In genomic region chr10:62662471-62662870, GRCh38 we compare ENCODE assay signal across 18 cellular contexts.
DNase-seq lines count a peak whose midpoint lies in the region; ATAC-seq and TF ChIP-seq lines count a peak whose summit lies in the region.
"Had no signal": no experiment of that assay in that cellular context is flagged by ENCODE, and none has a peak within 500 bp of the region (broad histone marks: within the 10 kb centered on the region; RNA-seq: fewer than 3 reads in every experiment).

No MANE protein-coding gene starts in this region.

- no peak overlapping the region for H4K8ac ChIP-seq in trophoblast cell (ENCODE audit: low read depth, low read length)

- no peak overlapping the region for H2AFZ ChIP-seq in trophoblast cell (ENCODE audit: insufficient read depth, low read length, poor library complexity)

- no CpG with 5 or more reads among the region's 3 CpGs for WGBS in trophoblast cell (ENCODE audit: extremely low coverage, insufficient coverage, insufficient read length)

- no peaks in the 10 kb centered on the region for H3K36me3 ChIP-seq in trophoblast cell (ENCODE audit: control insufficient read depth in 1 of 2, insufficient read depth in 2 of 2, low read length in 2 of 2)

- H3K9me3 Mint-ChIP-seq in WTC11 (peaks cover 36% of the 10 kb centered on the region), osteocyte (ENCODE audit: unreplicated experiment) (no peaks in the 10 kb centered on the region)
- H3K9me3 Mint-ChIP-seq: CD8-positive, alpha-beta T cell had no signal

- H3K4me1 Mint-ChIP-seq in WTC11 (peaks cover 5% of the 10 kb centered on the region; the same call in 1 of the 2 replicates), osteocyte (ENCODE audit: unreplicated experiment) (no peaks in the 10 kb centered on the region)
- H3K4me1 Mint-ChIP-seq: CD4-positive, CD25-positive, alpha-beta regulatory T cell had no signal

- H3K36me3 Mint-ChIP-seq in WTC11 (peaks cover 12% of the 10 kb centered on the region), osteocyte (ENCODE audit: unreplicated experiment) (no peaks in the 10 kb centered on the region)
- H3K36me3 Mint-ChIP-seq: CD4-positive, CD25-positive, alpha-beta regulatory T cell; CD8-positive, alpha-beta T cell had no signal

- H3K18ac ChIP-seq in trophoblast cell (ENCODE audit: low read length): no peak overlapping the region

- peak; percentile 87 for ATAC-seq in WTC11
- ATAC-seq: CD8-positive, alpha-beta T cell; GM12878 had no signal

- H3K27me3 ChIP-seq in trophoblast cell (ENCODE audit: insufficient read depth, low read length): no peaks in the 10 kb centered on the region

- no peak overlapping the region for H3K27ac ChIP-seq in trophoblast cell (ENCODE audit: low read depth, low read length)
- H3K27ac ChIP-seq: C4-2B had no signal

- H3K4me2 ChIP-seq in trophoblast cell (ENCODE audit: low read length): no peak overlapping the region

- H3K4ac ChIP-seq in trophoblast cell (ENCODE audit: low read depth, low read length): no peak overlapping the region

- H3K27ac Mint-ChIP-seq in WTC11: no peak overlapping the region
- no peak overlapping the region for H3K27ac Mint-ChIP-seq in osteocyte (ENCODE audit: unreplicated experiment)
- H3K27ac Mint-ChIP-seq: CD4-positive, CD25-positive, alpha-beta regulatory T cell; CD8-positive, alpha-beta T cell had no signal

- no peak overlapping the region for H2AK5ac ChIP-seq in trophoblast cell (ENCODE audit: low read length)

- no peak overlapping the region for H3K23ac ChIP-seq in trophoblast cell (ENCODE audit: low read length)

- peaks cover 10% of the 10 kb centered on the region for H3K9me3 ChIP-seq in trophoblast cell (ENCODE audit: insufficient read depth, low read depth, low read length)
- H3K9me3 ChIP-seq: Caco-2 had no signal

- H3K79me2 ChIP-seq in trophoblast cell (ENCODE audit: control insufficient read depth, insufficient read depth, low read length, poor library complexity): no peaks in the 10 kb centered on the region

- no peak overlapping the region for H2BK12ac ChIP-seq in trophoblast cell (ENCODE audit: low read length)

- H3K27me3 Mint-ChIP-seq in WTC11 (ENCODE audit: low read depth) (no peaks in the 10 kb centered on the region; the same call in 1 of the 2 replicates), osteocyte (ENCODE audit: unreplicated experiment) (peaks cover 14% of the 10 kb centered on the region)

- no peak overlapping the region for H3K9ac ChIP-seq in trophoblast cell (ENCODE audit: low read length)

- H3K4me3 Mint-ChIP-seq in WTC11: no peak overlapping the region
- no peak overlapping the region for H3K4me3 Mint-ChIP-seq in osteocyte (ENCODE audit: unreplicated experiment)
- H3K4me3 Mint-ChIP-seq: CD4-positive, CD25-positive, alpha-beta regulatory T cell; CD8-positive, alpha-beta T cell had no signal

- no peak overlapping the region for H3K14ac ChIP-seq in trophoblast cell (ENCODE audit: low read length)

- CTCF ChIA-PET in WTC11 (lab: Charles Lee): interaction anchor here (1.0 kb wide), 2 partner anchors 26 to 155 kb away, joined by 4 read pairs; no protein-coding TSS in a partner anchor

- H2BK5ac ChIP-seq in trophoblast cell (ENCODE audit: low read depth, low read length, poor library complexity): no peak overlapping the region

- DNase-seq in ELF-1 (ENCODE audit: low read depth, low spot score) (peak; percentile 2), WTC11 (ENCODE audit: low spot score) (peak; percentile 11), iPS DF 19.7 (ENCODE audit: low read depth, low spot score) (peak; percentile 23), trophoblast cell (no peak), OCI-M1 (lab: John Stamatoyannopoulos, UW) (no peak), NCI-H146 (lab: John Stamatoyannopoulos, UW) (no peak), NCI-H187 (lab: John Stamatoyannopoulos, UW) (no peak), osteocyte (ENCODE audit: extremely low spot score, unreplicated experiment) (no peak)
- DNase-seq: Caco-2; CD4-positive, CD25-positive, alpha-beta regulatory T cell; CD8-positive, alpha-beta T cell; DMS153; DND-41; GDM1; H7; HCEC 1CT had no signal

- no peaks in the 10 kb centered on the region for H3K79me1 ChIP-seq in trophoblast cell (ENCODE audit: low read length)

- H2BK120ac ChIP-seq in trophoblast cell (ENCODE audit: insufficient read depth, low read length, poor library complexity): no peak overlapping the region

- POLR2A ChIA-PET in WTC11 (lab: Charles Lee): no interaction called here

- peak overlapping the region; percentile 28 for H3K4me3 ChIP-seq in trophoblast cell (ENCODE audit: low read depth, low read length)
- H3K4me3 ChIP-seq: GM12878 had no signal

- no peak overlapping the region for H4K91ac ChIP-seq in trophoblast cell (ENCODE audit: low read depth, low read length)

- H4K12ac ChIP-seq in trophoblast cell (ENCODE audit: low read depth, low read length): no peak overlapping the region

- TF ChIP-seq CTCF in WTC11 (IDR thresholded peaks at IDR 0.05) (no peak), osteocyte (IDR thresholded peaks at IDR 0.05) (no peak)

- H3K4me1 ChIP-seq in trophoblast cell (ENCODE audit: control insufficient read depth in 1 of 2, insufficient read depth in 2 of 2, low read length in 2 of 2): no peaks in the 10 kb centered on the region
- H3K4me1 ChIP-seq: Caco-2 had no signal

TF ChIP-seq in WTC11, 78 proteins besides CTCF, POLR2A, EP300 and RAD21:
- TF ChIP-seq, protein P1, sequence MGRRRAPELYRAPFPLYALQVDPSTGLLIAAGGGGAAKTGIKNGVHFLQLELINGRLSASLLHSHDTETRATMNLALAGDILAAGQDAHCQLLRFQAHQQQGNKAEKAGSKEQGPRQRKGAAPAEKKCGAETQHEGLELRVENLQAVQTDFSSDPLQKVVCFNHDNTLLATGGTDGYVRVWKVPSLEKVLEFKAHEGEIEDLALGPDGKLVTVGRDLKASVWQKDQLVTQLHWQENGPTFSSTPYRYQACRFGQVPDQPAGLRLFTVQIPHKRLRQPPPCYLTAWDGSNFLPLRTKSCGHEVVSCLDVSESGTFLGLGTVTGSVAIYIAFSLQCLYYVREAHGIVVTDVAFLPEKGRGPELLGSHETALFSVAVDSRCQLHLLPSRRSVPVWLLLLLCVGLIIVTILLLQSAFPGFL (CRISPR knock-in tag; IDR thresholded peaks at IDR 0.05; ENCODE audit: borderline replicate concordance): no peak
- TF ChIP-seq, protein P2, sequence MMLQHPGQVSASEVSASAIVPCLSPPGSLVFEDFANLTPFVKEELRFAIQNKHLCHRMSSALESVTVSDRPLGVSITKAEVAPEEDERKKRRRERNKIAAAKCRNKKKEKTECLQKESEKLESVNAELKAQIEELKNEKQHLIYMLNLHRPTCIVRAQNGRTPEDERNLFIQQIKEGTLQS (CRISPR knock-in tag; conservative IDR thresholded peaks at IDR 0.05): no peak
- TF ChIP-seq ZNF416 (CRISPR knock-in tag; IDR thresholded peaks at IDR 0.05) (no peak), GTF2I (CRISPR knock-in tag; conservative IDR thresholded peaks at IDR 0.05) (no peak), ZNF671 (CRISPR knock-in tag; IDR thresholded peaks at IDR 0.05) (no peak), NFYB (CRISPR knock-in tag; conservative IDR thresholded peaks at IDR 0.05; ENCODE audit: low read depth) (no peak), ZMAT4 (CRISPR knock-in tag; IDR thresholded peaks at IDR 0.05) (no peak), ESRRA (CRISPR knock-in tag; IDR thresholded peaks at IDR 0.05; ENCODE audit: borderline replicate concordance) (no peak), ETV6 (CRISPR knock-in tag; IDR thresholded peaks at IDR 0.05) (no peak), GABPB1 (CRISPR knock-in tag; IDR thresholded peaks at IDR 0.05) (no peak)
- TF ChIP-seq, protein P3, sequence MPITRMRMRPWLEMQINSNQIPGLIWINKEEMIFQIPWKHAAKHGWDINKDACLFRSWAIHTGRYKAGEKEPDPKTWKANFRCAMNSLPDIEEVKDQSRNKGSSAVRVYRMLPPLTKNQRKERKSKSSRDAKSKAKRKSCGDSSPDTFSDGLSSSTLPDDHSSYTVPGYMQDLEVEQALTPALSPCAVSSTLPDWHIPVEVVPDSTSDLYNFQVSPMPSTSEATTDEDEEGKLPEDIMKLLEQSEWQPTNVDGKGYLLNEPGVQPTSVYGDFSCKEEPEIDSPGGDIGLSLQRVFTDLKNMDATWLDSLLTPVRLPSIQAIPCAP (CRISPR knock-in tag; IDR thresholded peaks at IDR 0.05): no peak
- TF ChIP-seq, protein P4, sequence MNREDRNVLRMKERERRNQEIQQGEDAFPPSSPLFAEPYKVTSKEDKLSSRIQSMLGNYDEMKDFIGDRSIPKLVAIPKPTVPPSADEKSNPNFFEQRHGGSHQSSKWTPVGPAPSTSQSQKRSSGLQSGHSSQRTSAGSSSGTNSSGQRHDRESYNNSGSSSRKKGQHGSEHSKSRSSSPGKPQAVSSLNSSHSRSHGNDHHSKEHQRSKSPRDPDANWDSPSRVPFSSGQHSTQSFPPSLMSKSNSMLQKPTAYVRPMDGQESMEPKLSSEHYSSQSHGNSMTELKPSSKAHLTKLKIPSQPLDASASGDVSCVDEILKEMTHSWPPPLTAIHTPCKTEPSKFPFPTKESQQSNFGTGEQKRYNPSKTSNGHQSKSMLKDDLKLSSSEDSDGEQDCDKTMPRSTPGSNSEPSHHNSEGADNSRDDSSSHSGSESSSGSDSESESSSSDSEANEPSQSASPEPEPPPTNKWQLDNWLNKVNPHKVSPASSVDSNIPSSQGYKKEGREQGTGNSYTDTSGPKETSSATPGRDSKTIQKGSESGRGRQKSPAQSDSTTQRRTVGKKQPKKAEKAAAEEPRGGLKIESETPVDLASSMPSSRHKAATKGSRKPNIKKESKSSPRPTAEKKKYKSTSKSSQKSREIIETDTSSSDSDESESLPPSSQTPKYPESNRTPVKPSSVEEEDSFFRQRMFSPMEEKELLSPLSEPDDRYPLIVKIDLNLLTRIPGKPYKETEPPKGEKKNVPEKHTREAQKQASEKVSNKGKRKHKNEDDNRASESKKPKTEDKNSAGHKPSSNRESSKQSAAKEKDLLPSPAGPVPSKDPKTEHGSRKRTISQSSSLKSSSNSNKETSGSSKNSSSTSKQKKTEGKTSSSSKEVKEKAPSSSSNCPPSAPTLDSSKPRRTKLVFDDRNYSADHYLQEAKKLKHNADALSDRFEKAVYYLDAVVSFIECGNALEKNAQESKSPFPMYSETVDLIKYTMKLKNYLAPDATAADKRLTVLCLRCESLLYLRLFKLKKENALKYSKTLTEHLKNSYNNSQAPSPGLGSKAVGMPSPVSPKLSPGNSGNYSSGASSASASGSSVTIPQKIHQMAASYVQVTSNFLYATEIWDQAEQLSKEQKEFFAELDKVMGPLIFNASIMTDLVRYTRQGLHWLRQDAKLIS (CRISPR knock-in tag; IDR thresholded peaks at IDR 0.05; ENCODE audit: borderline replicate concordance): no peak

Comparison
In these comparisons a context has a peak if more than half of its experiments do, and no peak if none do; other contexts are left out.
1. DNase-seq: peak in ELF-1 (single experiment), WTC11 (single experiment) and iPS DF 19.7 (single experiment); none in trophoblast cell (0 of 2), OCI-M1 (single experiment), NCI-H146 (single experiment), NCI-H187 (0 of 2) and osteocyte (single experiment).